Comparison of ENCODE assay signal across 1 cellular context in genomic region chr11:43689167-43689566, GRCh38.
TF ChIP-seq lines count a peak whose summit lies in the region.

No MANE protein-coding gene starts in this region.

TF ChIP-seq in K562, 482 proteins besides CTCF, POLR2A, EP300 and RAD21 (continued from another document):
- TF ChIP-seq NFIC (IDR thresholded peaks at IDR 0.05) (peak; percentile 24; the same call in 1 of the 2 replicates), VEZF1 (CRISPR knock-in tag; IDR thresholded peaks at IDR 0.05) (0 out of 2 replicates have a peak, but pooled peaks have one; percentile 9), SMARCC2 (IDR thresholded peaks at IDR 0.05; ENCODE audit: low read depth) (peak; percentile 67; the same call in 1 of the 2 replicates), EHMT2 (IDR thresholded peaks at IDR 0.05) (0 out of 2 replicates have a peak, but pooled peaks have one; percentile 58), MTA1 (IDR thresholded peaks at IDR 0.05; ENCODE audit: borderline replicate concordance) (0 out of 2 replicates have a peak, but pooled peaks have one; percentile 26), CBX8 (IDR thresholded peaks at IDR 0.05; ENCODE audit: borderline replicate concordance, extremely low read depth, low read depth, low read length, poor library complexity, severe bottlenecking) (no peak), ZNF766 (CRISPR knock-in tag; conservative IDR thresholded peaks at IDR 0.05) (peak; percentile 41; the same call in 1 of the 2 replicates), CC2D1A (IDR thresholded peaks at IDR 0.05) (peak; percentile 63; the same call in 1 of the 2 replicates), DPF2 (IDR thresholded peaks at IDR 0.05) (peak; percentile 74; the same call in 1 of the 2 replicates), TBL1XR1 (IDR thresholded peaks at IDR 0.05; ENCODE audit: low read length in 2 of 2) (0 out of 4 replicates have a peak, but pooled peaks of 1 of the 2 experiments have one; percentile 19), TEAD4 (IDR thresholded peaks at IDR 0.05; ENCODE audit: low read length) (peak; percentile 91), TEAD4 (CRISPR knock-in tag; IDR thresholded peaks at IDR 0.05; ENCODE audit: borderline replicate concordance) (no peak), CBFA2T3 (IDR thresholded peaks at IDR 0.05) (peak; percentile 88), MTA2 (IDR thresholded peaks at IDR 0.05; ENCODE audit: low read depth) (peak; percentile 75), L3MBTL2 (IDR thresholded peaks at IDR 0.05) (0 out of 2 replicates have a peak, but pooled peaks have one; percentile 17), ARID1B (IDR thresholded peaks at IDR 0.05) (peak; percentile 87), MNT (conservative IDR thresholded peaks at IDR 0.05) (no peak), ZNF644 (tag; IDR thresholded peaks at IDR 0.05; ENCODE audit: low read depth) (0 out of 2 replicates have a peak, but pooled peaks have one; percentile 43), CXXC5 (CRISPR knock-in tag; IDR thresholded peaks at IDR 0.05) (peak; percentile 37), SMARCA4 (IDR thresholded peaks at IDR 0.05) (peak; percentile 80), MITF (IDR thresholded peaks at IDR 0.05) (no peak), RBFOX2 (IDR thresholded peaks at IDR 0.05; ENCODE audit: low read depth, low read length) (no peak), TCF3 (CRISPR knock-in tag; IDR thresholded peaks at IDR 0.05) (peak; percentile 83), FOXM1 (IDR thresholded peaks at IDR 0.05; ENCODE audit: low read depth) (peak; percentile 53), FOXM1 (CRISPR knock-in tag; IDR thresholded peaks at IDR 0.05; ENCODE audit: low read depth) (no peak), PML (IDR thresholded peaks at IDR 0.05; ENCODE audit: low read length) (peak; percentile 58), CBFA2T2 (conservative IDR thresholded peaks at IDR 0.05) (peak; percentile 78), HDAC2 (IDR thresholded peaks at IDR 0.05) (peak; percentile 53; the same call in 1 of the 2 replicates), RCOR1 (IDR thresholded peaks at IDR 0.05; ENCODE audit: borderline replicate concordance in 1 of 2, low read depth in 2 of 2, low read length in 2 of 2) (peak in 1 of 2 experiments; percentile 81; a peak in 2 of 4 replicates), POLR2AphosphoS5 (IDR thresholded peaks at IDR 0.05; ENCODE audit: control insufficient read depth, insufficient read depth, low read depth, low read length) (peak; percentile 66; the same call in 1 of the 2 replicates), STAT5A (IDR thresholded peaks at IDR 0.05; ENCODE audit: borderline replicate concordance, low read length) (peak; percentile 54; the same call in 1 of the 2 replicates), POLR2B (IDR thresholded peaks at IDR 0.05; ENCODE audit: low read depth, partially characterized antibody) (no peak), SMAD4 (CRISPR knock-in tag; conservative IDR thresholded peaks at IDR 0.05) (peak; percentile 54; the same call in 1 of the 2 replicates), ZC3H11A (IDR thresholded peaks at IDR 0.05; ENCODE audit: low read depth, low read length) (no peak), NR2C2 (CRISPR knock-in tag; IDR thresholded peaks at IDR 0.05) (no peak), NR2C2 (tag; IDR thresholded peaks at IDR 0.05) (0 out of 2 replicates have a peak, but pooled peaks have one; percentile 14), PKNOX1 (IDR thresholded peaks at IDR 0.05) (no peak; the same call in 1 of the 2 replicates), GATA2 (CRISPR knock-in tag; IDR thresholded peaks at IDR 0.05) (peak; percentile 55; the same call in 1 of the 2 replicates), CTBP1 (IDR thresholded peaks at IDR 0.05; ENCODE audit: borderline replicate concordance) (peak; percentile 65; the same call in 1 of the 2 replicates), KDM4B (IDR thresholded peaks at IDR 0.05; ENCODE audit: borderline replicate concordance in 2 of 2, low read depth in 1 of 2) (no peak), KLF16 (IDR thresholded peaks at IDR 0.05) (peak; percentile 62), SOX6 (IDR thresholded peaks at IDR 0.05) (peak; percentile 65; the same call in 1 of the 2 replicates), SMARCE1 (IDR thresholded peaks at IDR 0.05) (peak; percentile 77; the same call in 1 of the 2 replicates), NCOR1 (IDR thresholded peaks at IDR 0.05) (peak; percentile 75), HMBOX1 (IDR thresholded peaks at IDR 0.05) (peak; percentile 84), ARHGAP35 (IDR thresholded peaks at IDR 0.05; ENCODE audit: partially characterized antibody) (no peak), KDM1A (IDR thresholded peaks at IDR 0.05) (peak; percentile 44 to 45; a peak in 1 of 4 replicates), PHF20 (IDR thresholded peaks at IDR 0.05; ENCODE audit: partially characterized antibody) (no peak), ZEB2 (IDR thresholded peaks at IDR 0.05) (peak; percentile 52; the same call in 1 of the 2 replicates), ADNP (tag; IDR thresholded peaks at IDR 0.05) (peak; percentile 53; the same call in 1 of the 2 replicates), TAL1 (IDR thresholded peaks at IDR 0.05) (peak; percentile 81), MEIS2 (IDR thresholded peaks at IDR 0.05; ENCODE audit: partially characterized antibody) (peak; percentile 28), SREBF2 (CRISPR knock-in tag; IDR thresholded peaks at IDR 0.05) (no peak)
TF ChIP-seq in K562: peak in this region for 40.
